ENCODE assay signal across 8 cellular contexts in the genomic region with DNA sequence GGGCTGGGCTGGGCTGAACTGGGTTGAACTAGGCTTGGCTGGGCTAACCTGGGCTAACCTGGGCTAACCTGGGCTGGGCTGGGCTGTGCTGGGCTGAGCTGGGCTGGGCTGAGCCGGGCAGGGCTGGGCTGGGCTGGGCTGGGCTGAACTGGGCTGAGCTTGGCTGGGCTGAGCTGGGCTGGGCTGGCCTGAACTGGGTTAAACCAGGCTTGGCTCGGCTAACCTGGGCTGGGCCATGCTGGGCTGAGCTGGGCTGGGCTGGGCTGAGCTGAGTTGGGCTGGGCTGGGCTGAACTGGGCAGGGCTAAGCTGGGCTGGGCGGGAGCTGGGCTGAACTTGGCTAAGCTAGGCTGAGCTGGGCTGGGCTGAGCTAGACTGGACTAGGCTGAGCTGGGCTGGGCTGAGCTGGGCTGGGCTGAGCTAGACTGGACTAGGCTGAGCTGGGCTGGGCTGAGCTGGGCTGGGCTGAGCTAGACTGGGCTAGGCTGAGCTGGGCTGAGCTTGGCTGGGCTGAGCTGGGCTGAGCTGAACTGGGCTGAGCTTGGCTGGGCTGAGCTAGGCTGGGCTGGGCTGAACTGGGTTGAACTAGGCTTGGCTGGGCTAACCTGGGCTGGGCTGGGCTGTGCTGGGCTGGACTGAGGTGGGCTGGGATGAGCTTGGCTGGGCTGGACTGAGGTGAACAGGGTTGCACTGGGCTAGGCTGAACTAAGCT. TPM values are rescaled to one million over a fixed set of nuclear protein-coding genes. Genes with fewer than 3 reads are reported as not detected.
DNase-seq lines count a peak whose midpoint lies in the region; ATAC-seq and TF ChIP-seq lines count a peak whose summit lies in the region.
"Not testable (repeated sequence)": the region's sequence is repeated elsewhere in the genome, so short reads cannot be mapped to it uniquely, and the experiment has no call there.

No MANE protein-coding gene starts in this region.

- H3K27ac Mint-ChIP-seq in HFFc6, result peak overlapping the region; percentile 99
- not testable (repeated sequence) for H3K27ac Mint-ChIP-seq in activated naive CD8-positive, alpha-beta T cell treated with anti-CD3 and anti-CD28 coated beads, Interleukin-2, amount 10 ng/mL, durations not matched to agents 7 days and 5 days

- not testable (repeated sequence) for H3K27me3 Mint-ChIP-seq in HFFc6 (ENCODE audit: insufficient read depth); activated naive CD8-positive, alpha-beta T cell treated with anti-CD3 and anti-CD28 coated beads, Interleukin-2, amount 10 ng/mL, durations not matched to agents 7 days and 5 days

- WGBS in spleen, 5 donors, result 73 to 94% (median 80%) methylated on average over 1 to 3 of the region's 3 CpGs

- in situ Hi-C loops in Panc1 (cut with HindIII; ENCODE audit: low pct_unique_long_range_greater_than_20kb, low sequenced_read_pairs), result not testable (repeated sequence)

- H3K27ac ChIP-seq in Panc1 (ENCODE audit: low read length); spleen: not testable (repeated sequence)

- not testable (repeated sequence) for H3K9me3 Mint-ChIP-seq in HFFc6; activated naive CD8-positive, alpha-beta T cell treated with anti-CD3 and anti-CD28 coated beads, Interleukin-2, amount 10 ng/mL, durations not matched to agents 7 days and 5 days

- H3K36me3 Mint-ChIP-seq in HFFc6 (ENCODE audit: low read depth), result peaks cover 22% of the 10 kb centered on the region
- H3K36me3 Mint-ChIP-seq in activated naive CD8-positive, alpha-beta T cell treated with anti-CD3 and anti-CD28 coated beads, Interleukin-2, amount 10 ng/mL, durations not matched to agents 7 days and 5 days, result not testable (repeated sequence)

- not testable (repeated sequence) for BruUV-seq in Panc1 (replicated peaks; lab: Mats Ljungman, UMichigan)

- not testable (repeated sequence) for H3K4me3 ChIP-seq in AG10803 (ENCODE audit: low read length); Panc1 (ENCODE audit: low read depth in 2 of 2, low read length in 2 of 2); fibroblast of mammary gland (ENCODE audit: control insufficient read depth, low read depth, low read length); mucosa of descending colon; spleen

- POLR2A ChIA-PET in Panc1 (lab: Charles Lee); activated naive CD8-positive, alpha-beta T cell treated with anti-CD3 and anti-CD28 coated beads, Interleukin-2, amount 10 ng/mL, durations not matched to agents 7 days and 5 days (lab: Charles Lee): not testable (repeated sequence)

- ATAC-seq in Panc1, result peak; percentile 39; the same call in 1 of the 2 replicates
- peak; percentile 40 for ATAC-seq in activated naive CD8-positive, alpha-beta T cell treated with anti-CD3 and anti-CD28 coated beads, Interleukin-2, amount 10 ng/mL, durations not matched to agents 7 days and 5 days (ENCODE audit: low read depth)
- not testable (repeated sequence) for ATAC-seq in left ventricle myocardium superior
- ATAC-seq in mucosa of descending colon, result peak; percentile 14

- not testable (repeated sequence) for TF ChIP-seq POLR2A in spleen (IDR thresholded peaks at IDR 0.05)

- H3K36me3 ChIP-seq in Panc1 (ENCODE audit: control insufficient read depth, insufficient read depth, low read length); mucosa of descending colon (ENCODE audit: low read depth); spleen: not testable (repeated sequence)

- not testable (repeated sequence) for H3K4me1 ChIP-seq in Panc1 (ENCODE audit: control insufficient read depth, insufficient read depth, low read length); mucosa of descending colon (ENCODE audit: low read depth); spleen

- CTCF ChIA-PET in Panc1 (lab: Charles Lee), result not testable (repeated sequence)

- DNase-seq in AG10803 (ENCODE audit: low read depth) (peak; percentile 40), HFFc6 (peak; percentile 67), fibroblast of mammary gland (ENCODE audit: low read depth) (peak; percentile 37), left ventricle myocardium superior (peak; percentile 19), mucosa of descending colon (peak in 2 of 3 donors; percentile 10 to 43), spleen (peak; percentile 69)
- DNase-seq in Panc1 (ENCODE audit: low read depth, low spot score); activated naive CD8-positive, alpha-beta T cell treated with anti-CD3 and anti-CD28 coated beads, Interleukin-2, amount 10 ng/mL, durations not matched to agents 7 days and 5 days: not testable (repeated sequence)

- H3K9me3 ChIP-seq in Panc1 (ENCODE audit: control insufficient read depth, insufficient read depth, low read depth, low read length); mucosa of descending colon; spleen: not testable (repeated sequence)

- intact Hi-C loops in Panc1 (cut with micrococcal nuclease; ENCODE audit: unreplicated experiment); left ventricle myocardium superior (cut with micrococcal nuclease); mucosa of descending colon (cut with DNase I, micrococcal nuclease); spleen (cut with DNase I; ENCODE audit: low total_unique reads): not testable (repeated sequence)

- H3K4me3 Mint-ChIP-seq in HFFc6; activated naive CD8-positive, alpha-beta T cell treated with anti-CD3 and anti-CD28 coated beads, Interleukin-2, amount 10 ng/mL, durations not matched to agents 7 days and 5 days: not testable (repeated sequence)

- H3K4me1 Mint-ChIP-seq in HFFc6 (ENCODE audit: low read depth), result peaks cover 38% of the 10 kb centered on the region
- not testable (repeated sequence) for H3K4me1 Mint-ChIP-seq in activated naive CD8-positive, alpha-beta T cell treated with anti-CD3 and anti-CD28 coated beads, Interleukin-2, amount 10 ng/mL, durations not matched to agents 7 days and 5 days

- not testable (repeated sequence) for TF ChIP-seq CTCF in AG10803 (conservative IDR thresholded peaks at IDR 0.05; ENCODE audit: low read length); HFFc6 (IDR thresholded peaks at IDR 0.05); Panc1 (IDR thresholded peaks at IDR 0.05); fibroblast of mammary gland (conservative IDR thresholded peaks at IDR 0.05; ENCODE audit: control insufficient read depth, insufficient read depth, low read depth, low read length); mucosa of descending colon (IDR thresholded peaks at IDR 0.05); spleen (IDR thresholded peaks at IDR 0.05 in 8 of 11, conservative IDR thresholded peaks at IDR 0.05 in 3 of 11)

- not testable (repeated sequence) for H3K27me3 ChIP-seq in Panc1 (ENCODE audit: control insufficient read depth, insufficient read depth, low read length)
- peaks cover 0 to 21% (median 0%) of the 10 kb centered on the region in 7 donors for H3K27me3 ChIP-seq in spleen (replicated peaks in 1 of 7)

RNA-seq across cellular contexts. Expression of a gene that starts 49.9 kb away (rescaled TPM):
- total RNA-seq in HFFc6 (2021; fragmentation: NEBNext Ultra II Directional; extraction: Animal tissue kit (Norgen Biotek cat#: 25700)), result 100 to 1,000 TPM; 315 to 403 (median 350) TPM
- total RNA-seq in Panc1 (2021; ENCODE audit: unreplicated experiment), result 88.7 TPM
- 117 TPM for polyA plus RNA-seq in Panc1 (2012; ENCODE audit: insufficient read length)
- 1 to 10 TPM; 3.4 to 4.7 TPM for total RNA-seq in activated naive CD8-positive, alpha-beta T cell treated with anti-CD3 and anti-CD28 coated beads, Interleukin-2, amount 10 ng/mL, durations not matched to agents 7 days and 5 days
- 177 TPM for total RNA-seq in left ventricle myocardium superior
- total RNA-seq in mucosa of descending colon, result 10 to 100 TPM; 12.4 to 29.2 (median 15.4) TPM
- total RNA-seq in spleen, result 10 to 100 TPM in 5 of 7 donors, 1 to 10 TPM in 2; 7.9 to 25.0 (median 18.6) TPM
- 10 to 100 TPM in 1 of 3 donors, 1 to 10 TPM in 2; 4.1 to 12.4 (median 9.1) TPM for polyA plus RNA-seq in spleen
